ENCODE assay signal across 16 cellular contexts in genomic region chr1:30930631-30931173, GRCh38. TPM values are rescaled to one million over a fixed set of nuclear protein-coding genes. Genes with fewer than 3 reads are reported as not detected.
A peak's percentile ranks its signal among the peaks of the same experiment; 100 is the strongest.
DNase-seq lines count a peak whose midpoint lies in the region; ATAC-seq and TF ChIP-seq lines count a peak whose summit lies in the region.
"Had no signal": no experiment of that assay in that cellular context is flagged by ENCODE, and none has a peak within 500 bp of the region (broad histone marks: within the 10 kb centered on the region; RNA-seq: fewer than 3 reads in every experiment).

No MANE protein-coding gene starts in this region.

- H2AFZ ChIP-seq in mammary epithelial cell (ENCODE audit: low read depth, low read length): no peak overlapping the region

- no peak overlapping the region for H3K4me3 ChIP-seq in aorta (ENCODE audit: low read length in 2 of 2)
- no peak overlapping the region for H3K4me3 ChIP-seq in mammary epithelial cell (replicated peaks in 1 of 3; ENCODE audit: insufficient read depth in 1 of 3, low read depth in 2 of 3, low read length in 3 of 3)
- H3K4me3 ChIP-seq: tibial artery had no signal

- H3K36me3 Mint-ChIP-seq in activated naive CD8-positive, alpha-beta T cell: no peaks in the 10 kb centered on the region
- peaks cover 5% of the 10 kb centered on the region for H3K36me3 Mint-ChIP-seq in activated naive CD8-positive, alpha-beta T cell treated with anti-CD3 and anti-CD28 coated beads for 36 hours
- H3K36me3 Mint-ChIP-seq in activated T-helper 17 cell treated with anti-CD3 and anti-CD28 coated beads, Interleukin-2, amount 50 U/mL, for 72 hours (ENCODE audit: low read depth): peaks cover 52% of the 10 kb centered on the region

- TF ChIP-seq CTCF in mammary epithelial cell (conservative IDR thresholded peaks at IDR 0.05 in 1 of 2, IDR thresholded peaks at IDR 0.05 in 1 of 2; ENCODE audit: extremely low read depth in 1 of 2, insufficient read depth in 1 of 2, low read depth in 1 of 2, low read length in 2 of 2): no peak

- H4K20me1 ChIP-seq in mammary epithelial cell (ENCODE audit: insufficient read depth, low read length): no peaks in the 10 kb centered on the region

- intact Hi-C loops in aorta (cut with DNase I) (loop anchor here in 1 of 2 donors (5.0 kb wide), 1 partner anchor 208 kb away; the partner anchor contains the start of gene MATN1), head of caudate nucleus (cut with DNase I) (no loop called here), mammary epithelial cell (cut with micrococcal nuclease) (no loop called here)

- CTCF ChIA-PET in mammary epithelial cell (lab: Charles Lee; ENCODE audit: low non-redundant PET): no interaction called here

- no peaks in the 10 kb centered on the region for H3K27me3 ChIP-seq in aorta (ENCODE audit: control insufficient read depth in 1 of 2, insufficient read depth in 2 of 2, low read length in 1 of 2)
- H3K27me3 ChIP-seq in mammary epithelial cell (ENCODE audit: insufficient read depth, low read length): no peaks in the 10 kb centered on the region
- H3K27me3 ChIP-seq: tibial artery had no signal

- H3K4me1 ChIP-seq in aorta (ENCODE audit: control insufficient read depth in 1 of 2, insufficient read depth in 2 of 2, low read length in 2 of 2): no peaks in the 10 kb centered on the region
- peaks cover 40% of the 10 kb centered on the region for H3K4me1 ChIP-seq in mammary epithelial cell (ENCODE audit: insufficient read depth, low read length)
- H3K4me1 ChIP-seq: Caco-2 had no signal

- no peaks in the 10 kb centered on the region for H3K9me3 Mint-ChIP-seq in activated naive CD8-positive, alpha-beta T cell (ENCODE audit: low read depth)
- H3K9me3 Mint-ChIP-seq in activated naive CD8-positive, alpha-beta T cell treated with anti-CD3 and anti-CD28 coated beads for 36 hours: no peaks in the 10 kb centered on the region
- no peaks in the 10 kb centered on the region for H3K9me3 Mint-ChIP-seq in activated T-helper 17 cell treated with anti-CD3 and anti-CD28 coated beads, Interleukin-2, amount 50 U/mL, for 72 hours
- H3K9me3 Mint-ChIP-seq: T-cell had no signal

- no peaks in the 10 kb centered on the region for H3K27me3 Mint-ChIP-seq in activated naive CD8-positive, alpha-beta T cell
- H3K27me3 Mint-ChIP-seq in activated naive CD8-positive, alpha-beta T cell treated with anti-CD3 and anti-CD28 coated beads for 36 hours: no peaks in the 10 kb centered on the region
- H3K27me3 Mint-ChIP-seq in activated T-helper 17 cell treated with anti-CD3 and anti-CD28 coated beads, Interleukin-2, amount 50 U/mL, for 72 hours: no peaks in the 10 kb centered on the region

- no peak overlapping the region for H3K27ac ChIP-seq in aorta (ENCODE audit: low read depth in 1 of 2, low read length in 2 of 2)
- no peak overlapping the region for H3K27ac ChIP-seq in mammary epithelial cell (ENCODE audit: insufficient read depth, low read depth, low read length)
- H3K27ac ChIP-seq: tibial artery had no signal

- ATAC-seq in activated T-helper 17 cell treated with anti-CD3 and anti-CD28 coated beads, Interleukin-2, amount 50 U/mL, for 72 hours (replicated peaks): peak; percentile 20
- ATAC-seq in aorta (ENCODE audit: low FRiP score): peak; percentile 40

- H3K27ac Mint-ChIP-seq in activated naive CD8-positive, alpha-beta T cell: peak overlapping the region; percentile 54
- H3K27ac Mint-ChIP-seq in activated naive CD8-positive, alpha-beta T cell treated with anti-CD3 and anti-CD28 coated beads for 36 hours: no peak overlapping the region
- peak overlapping the region; percentile 11 for H3K27ac Mint-ChIP-seq in activated T-helper 17 cell treated with anti-CD3 and anti-CD28 coated beads, Interleukin-2, amount 50 U/mL, for 72 hours

- DNase-seq in activated naive CD8-positive, alpha-beta T cell treated with anti-CD3 and anti-CD28 coated beads for 36 hours: no peak
- peak; percentile 86 for DNase-seq in mesenteric fat pad (ENCODE audit: low spot score)
- no peak for DNase-seq in aorta
- no peak for DNase-seq in head of caudate nucleus
- no peak for DNase-seq in mammary epithelial cell
- DNase-seq in MV-4-11 (lab: John Stamatoyannopoulos, UW): no peak
- DNase-seq: activated CD4-positive, CD25-positive, alpha-beta regulatory T cell; activated CD8-positive, alpha-beta memory T cell treated with anti-CD3 and anti-CD28 coated beads, Interleukin-2, amount 50 U/mL, for 48 hours; amygdala; Caco-2; NCI-H1694 treated with DMSO at 0.1 percent for 48 hours; NCI-H526 treated with DMSO at 0.1 percent for 48 hours; T-cell; tibial artery had no signal

- no peaks in the 10 kb centered on the region for H3K9me3 ChIP-seq in aorta (ENCODE audit: control insufficient read depth, low read length)
- H3K9me3 ChIP-seq in mammary epithelial cell (replicated peaks; ENCODE audit: insufficient read depth, low read length): no peaks in the 10 kb centered on the region
- H3K9me3 ChIP-seq: Caco-2, tibial artery had no signal

- dilution Hi-C loops in mammary epithelial cell (cut with HindIII; ENCODE audit: low sequenced_read_pairs): loop anchor here (5.0 kb wide), 1 partner anchor 82 kb away; no protein-coding TSS in a partner anchor

- no peak overlapping the region for H3K4me3 Mint-ChIP-seq in activated naive CD8-positive, alpha-beta T cell
- H3K4me3 Mint-ChIP-seq in activated naive CD8-positive, alpha-beta T cell treated with anti-CD3 and anti-CD28 coated beads for 36 hours: no peak overlapping the region
- H3K4me3 Mint-ChIP-seq in activated T-helper 17 cell treated with anti-CD3 and anti-CD28 coated beads, Interleukin-2, amount 50 U/mL, for 72 hours: no peak overlapping the region
- H3K4me3 Mint-ChIP-seq: T-cell had no signal

- BruUV-seq in mammary epithelial cell (replicated peaks; lab: Mats Ljungman, UMichigan): no TSS peak

- no peak overlapping the region for H3K9ac ChIP-seq in mammary epithelial cell (ENCODE audit: insufficient read depth, low read length)

- no peak overlapping the region for H3K4me2 ChIP-seq in mammary epithelial cell (ENCODE audit: insufficient read depth, low read depth, low read length)

- H3K36me3 ChIP-seq in aorta (ENCODE audit: control insufficient read depth in 1 of 2, insufficient read depth in 2 of 2, low read length in 1 of 2) (peaks cover 0 to 4% of the 10 kb centered on the region in 2 donors), mammary epithelial cell (ENCODE audit: insufficient read depth, low read length) (peaks cover 21% of the 10 kb centered on the region)

- in situ Hi-C loops in mammary epithelial cell (cut with MboI; ENCODE audit: low sequenced_read_pairs in 2 of 2): no loop called here

- no peaks in the 10 kb centered on the region for H3K4me1 Mint-ChIP-seq in activated naive CD8-positive, alpha-beta T cell (ENCODE audit: low read depth)
- H3K4me1 Mint-ChIP-seq in activated naive CD8-positive, alpha-beta T cell treated with anti-CD3 and anti-CD28 coated beads for 36 hours: no peaks in the 10 kb centered on the region
- H3K4me1 Mint-ChIP-seq in activated T-helper 17 cell treated with anti-CD3 and anti-CD28 coated beads, Interleukin-2, amount 50 U/mL, for 72 hours: peaks cover 3% of the 10 kb centered on the region
- H3K4me1 Mint-ChIP-seq: T-cell had no signal

- peaks cover 8% of the 10 kb centered on the region for H3K79me2 ChIP-seq in mammary epithelial cell (ENCODE audit: insufficient read depth, low read length)

- WGBS in aorta, 2 donors: 72% methylated on average over 6 of the region's 6 CpGs
- 48% methylated on average over 6 of the region's 6 CpGs for WGBS in mammary epithelial cell (ENCODE audit: low coverage, missing lambda C conversion rate)

RNA-seq across cellular contexts. Expression of gene SDC3, which starts 22.1 kb away (rescaled TPM):
- under 1 TPM; 0.30 to 0.43 TPM for total RNA-seq in activated naive CD8-positive, alpha-beta T cell treated with anti-CD3 and anti-CD28 coated beads for 36 hours
- total RNA-seq in activated T-helper 17 cell treated with anti-CD3 and anti-CD28 coated beads, Interleukin-2, amount 50 U/mL, for 72 hours: under 1 TPM in 1 of 2 donors, not detected in 1; 0.11 TPM
- 53.4 TPM for total RNA-seq in mesenteric fat pad
- total RNA-seq in aorta: 10 to 100 TPM; 64.7 to 72.7 TPM
- 10 to 100 TPM; 19.1 to 20.8 TPM for polyA plus RNA-seq in aorta
- 10 to 100 TPM; 23.4 to 63.2 TPM for total RNA-seq in mammary epithelial cell
- 6.1 TPM for polyA plus RNA-seq in mammary epithelial cell
- polyA minus RNA-seq in mammary epithelial cell: 16.8 TPM

Comparison
In these comparisons a context has a peak if more than half of its experiments do, and no peak if none do; other contexts are left out.
1. RNA of gene SDC3, which starts 22.1 kb away (total RNA-seq): 64.7 to 72.7 TPM in aorta, 23.4 to 63.2 TPM in mammary epithelial cell and 53.4 TPM in mesenteric fat pad (single experiment); 0.30 to 0.43 TPM in activated naive CD8-positive, alpha-beta T cell treated with anti-CD3 and anti-CD28 coated beads for 36 hours and 0.11 TPM in activated T-helper 17 cell treated with anti-CD3 and anti-CD28 coated beads, Interleukin-2, amount 50 U/mL, for 72 hours; every median in the first group is over 10 times any median in the second.